Comparison of ENCODE assay signal across 8 cellular contexts in the genomic region with DNA sequence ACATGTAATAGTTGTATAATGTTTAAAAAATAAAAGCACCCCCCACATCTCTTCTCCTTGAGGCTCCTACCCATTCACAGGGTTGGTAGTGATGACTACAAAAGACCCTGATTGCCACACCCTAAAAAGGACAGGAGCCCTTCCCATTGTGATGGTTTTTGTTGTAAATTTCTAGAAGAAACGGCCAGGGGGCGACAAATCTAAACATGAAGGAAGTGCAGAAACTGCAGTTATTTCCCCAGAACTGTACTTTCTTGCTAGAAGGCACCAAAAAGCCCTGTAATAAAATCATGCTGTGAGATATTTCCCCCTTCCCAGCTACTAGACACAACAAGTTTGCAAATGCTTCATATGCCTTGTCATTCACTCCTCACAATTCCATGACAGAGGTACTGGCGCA. TPM values are rescaled to one million over a fixed set of nuclear protein-coding genes. Genes with fewer than 3 reads are reported as not detected.
A peak's percentile ranks its signal among the peaks of the same experiment; 100 is the strongest.
DNase-seq lines count a peak whose midpoint lies in the region; ATAC-seq and TF ChIP-seq lines count a peak whose summit lies in the region.

No MANE protein-coding gene starts in this region.

- no peak overlapping the region for H3K9ac ChIP-seq in PC-3 (ENCODE audit: low read length)

- intact Hi-C loops in activated naive CD4-positive, alpha-beta T cell treated with anti-CD3 and anti-CD28 coated beads for 36 hours (cut with micrococcal nuclease), result loop anchor here (1.0 to 2.0 kb wide), 2 partner anchors 171 to 186 kb away; no protein-coding TSS in a partner anchor
- intact Hi-C loops in PC-3 (cut with micrococcal nuclease), result loop anchor here (1.0 kb wide), 2 partner anchors 171 to 185 kb away; no protein-coding TSS in a partner anchor
- intact Hi-C loops in testis (cut with DNase I; ENCODE audit: low total_unique reads), result loop anchor here (5.0 kb wide), 1 partner anchor 170 kb away; no protein-coding TSS in a partner anchor

- no peaks in the 10 kb centered on the region for H3K36me3 Mint-ChIP-seq in activated naive CD4-positive, alpha-beta T cell treated with anti-CD3 and anti-CD28 coated beads for 36 hours (ENCODE audit: low read depth)

- TF ChIP-seq POLR2A in erythroblast (IDR thresholded peaks at IDR 0.05; ENCODE audit: low read length), result no peak
- TF ChIP-seq POLR2A in testis (IDR thresholded peaks at IDR 0.05), result no peak

- peaks cover 19% of the 10 kb centered on the region for H3K4me1 ChIP-seq in PC-3 (ENCODE audit: insufficient read depth, low read length)
- no peaks in the 10 kb centered on the region for H3K4me1 ChIP-seq in testis

- H3K27me3 ChIP-seq in PC-3 (ENCODE audit: low read length), result no peaks in the 10 kb centered on the region
- no peaks in the 10 kb centered on the region for H3K27me3 ChIP-seq in testis

- no peaks in the 10 kb centered on the region for H3K9me2 ChIP-seq in PC-3 (replicated peaks; ENCODE audit: low read length)

- no peak overlapping the region for H3K4me3 Mint-ChIP-seq in activated naive CD4-positive, alpha-beta T cell treated with anti-CD3 and anti-CD28 coated beads for 36 hours

- H3K4me3 ChIP-seq in PC-3 (ENCODE audit: low read length) (no peak overlapping the region), testis (no peak overlapping the region)

- no TSS peak for BruUV-seq in PC-3 (replicated peaks; lab: Mats Ljungman, UMichigan)

- H3K27ac ChIP-seq in PC-3 (ENCODE audit: low read length) (no peak overlapping the region), testis (no peak overlapping the region), caudate nucleus (ENCODE audit: low read depth, low read length) (no peak overlapping the region)

- no peaks in the 10 kb centered on the region for H3K79me2 ChIP-seq in PC-3 (ENCODE audit: low read length)

- H3K4me1 Mint-ChIP-seq in activated naive CD4-positive, alpha-beta T cell treated with anti-CD3 and anti-CD28 coated beads for 36 hours (ENCODE audit: low read depth), result no peaks in the 10 kb centered on the region

- CTCF ChIA-PET in activated naive CD4-positive, alpha-beta T cell treated with anti-CD3 and anti-CD28 coated beads for 36 hours (lab: Charles Lee), result interaction anchor here (0.8 to 1.0 kb wide), 2 partner anchors 171 to 186 kb away, joined by 3 to 4 read pairs; no protein-coding TSS in a partner anchor
- CTCF ChIA-PET in PC-3 (lab: Charles Lee), result no interaction called here

- no peak overlapping the region for H3K27ac Mint-ChIP-seq in activated naive CD4-positive, alpha-beta T cell treated with anti-CD3 and anti-CD28 coated beads for 36 hours

- H3K27me3 Mint-ChIP-seq in activated naive CD4-positive, alpha-beta T cell treated with anti-CD3 and anti-CD28 coated beads for 36 hours (ENCODE audit: low read depth), result peaks cover 18% of the 10 kb centered on the region

- no peaks in the 10 kb centered on the region for H3F3A ChIP-seq in PC-3 (ENCODE audit: low read length, unreplicated experiment)

- TF ChIP-seq CTCF in PC-3 (conservative IDR thresholded peaks at IDR 0.05; ENCODE audit: low read depth, low read length) (peak; percentile 70), testis (IDR thresholded peaks at IDR 0.05) (peak in 1 of 3 experiments; percentile 44)

- 56 to 61% methylated on average over 3 of the region's 3 CpGs for whole genome bisulfite sequencing in testis, 2 donors

- POLR2A ChIA-PET in PC-3 (lab: Charles Lee; ENCODE audit: unreplicated experiment), result no interaction called here

- peak; percentile 46 for DNase-seq in activated naive CD4-positive, alpha-beta T cell treated with anti-CD3 and anti-CD28 coated beads for 36 hours
- DNase-seq in activated naive CD4-positive, alpha-beta T cell (lab: John Stamatoyannopoulos, UW), result no peak
- DNase-seq in PC-3 (peak; percentile 57), erythroblast (lab: John Stamatoyannopoulos, UW) (peak; percentile 9 to 17), testis (peak; percentile 26), caudate nucleus (lab: John Stamatoyannopoulos, UW) (no peak), Ammon's horn (ENCODE audit: low spot score) (no peak)

- no peak overlapping the region for H3K4me2 ChIP-seq in PC-3 (ENCODE audit: low read length)

- H3K36me3 ChIP-seq in PC-3 (ENCODE audit: low read depth, low read length) (no peaks in the 10 kb centered on the region), testis (ENCODE audit: low read depth, missing control alignments) (no peaks in the 10 kb centered on the region)

- no peak overlapping the region for H2AFZ ChIP-seq in PC-3 (ENCODE audit: low read length)

- ATAC-seq in PC-3 (peak; percentile 37; the same call in 1 of the 2 replicates), GM21390 (IDR thresholded peaks at IDR 0.05; ENCODE audit: unreplicated experiment) (no peak)

- no peaks in the 10 kb centered on the region for H4K20me1 ChIP-seq in PC-3 (ENCODE audit: low read length)

- H3K9me3 Mint-ChIP-seq in activated naive CD4-positive, alpha-beta T cell treated with anti-CD3 and anti-CD28 coated beads for 36 hours, result peaks cover 3% of the 10 kb centered on the region

- H3K9me3 ChIP-seq in PC-3 (ENCODE audit: low read length), result no peaks in the 10 kb centered on the region
- no peaks in the 10 kb centered on the region for H3K9me3 ChIP-seq in testis

RNA-seq across cellular contexts. Expression of gene PRR5L, which starts 10.8 kb away (rescaled TPM):
- 10 to 100 TPM; 11.2 to 13.1 TPM for total RNA-seq in activated naive CD4-positive, alpha-beta T cell treated with anti-CD3 and anti-CD28 coated beads for 36 hours
- 1.3 and 4.7 TPM in 2 replicates for total RNA-seq in PC-3 (2014; rRNA removed)
- total RNA-seq in testis, result 10 to 100 TPM; 14.7 to 15.4 TPM
- 8.1 TPM for polyA plus RNA-seq in testis (ENCODE audit: insufficient read depth, low read depth, low replicate concordance)

RNA-seq across cellular contexts. Expression of gene COMMD9, which starts 17.7 kb away (rescaled TPM):
- total RNA-seq in activated naive CD4-positive, alpha-beta T cell treated with anti-CD3 and anti-CD28 coated beads for 36 hours, result 10 to 100 TPM; 28.9 to 30.9 TPM
- total RNA-seq in PC-3 (2014; rRNA removed), result 54.8 and 70.8 TPM in 2 replicates
- 10 to 100 TPM; 42.7 to 58.2 TPM for total RNA-seq in testis
- polyA plus RNA-seq in testis (ENCODE audit: insufficient read depth, low read depth, low replicate concordance), result 73.9 TPM

Comparison
In these comparisons a context has a peak if more than half of its experiments do, and no peak if none do; other contexts are left out.
1. DNase-seq: peak in activated naive CD4-positive, alpha-beta T cell treated with anti-CD3 and anti-CD28 coated beads for 36 hours (single experiment), PC-3 (single experiment), erythroblast (2 of 2) and testis (single experiment); none in activated naive CD4-positive, alpha-beta T cell (0 of 4), caudate nucleus (0 of 61) and Ammon's horn (single experiment).